Comparison of ENCODE assay signal across 6 cellular contexts in the genomic region with DNA sequence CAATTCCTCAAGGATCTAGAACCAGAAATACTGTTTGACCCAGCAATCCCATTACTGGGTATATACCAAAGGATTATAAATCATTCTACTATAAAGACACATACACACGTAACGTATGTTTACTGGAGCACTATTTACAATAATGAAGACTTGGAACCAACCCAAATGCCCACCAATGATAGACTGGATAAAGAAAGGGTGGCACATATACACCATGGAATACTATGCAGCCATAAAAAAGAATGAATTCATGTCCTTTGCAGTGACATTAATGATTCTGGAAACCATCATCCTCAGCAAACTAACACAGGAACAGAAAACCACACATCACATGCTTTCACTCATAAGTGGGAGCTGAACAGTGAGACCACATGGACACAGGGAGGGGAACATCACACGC. TPM values are rescaled to one million over a fixed set of nuclear protein-coding genes. Genes with fewer than 3 reads are reported as not detected.
"Had no signal": no experiment of that assay in that cellular context is flagged by ENCODE, and none has a peak within 500 bp of the region (broad histone marks: within the 10 kb centered on the region; RNA-seq: fewer than 3 reads in every experiment).

No MANE protein-coding gene starts in this region.

RNA-seq across cellular contexts. Expression of a gene that starts 52.4 kb away (rescaled TPM):
- total RNA-seq: GM23338, H1, H9, HepG2, HFFc6, HT1080 had no signal
